ENCODE assay signal across 2 cellular contexts in the genomic region with DNA sequence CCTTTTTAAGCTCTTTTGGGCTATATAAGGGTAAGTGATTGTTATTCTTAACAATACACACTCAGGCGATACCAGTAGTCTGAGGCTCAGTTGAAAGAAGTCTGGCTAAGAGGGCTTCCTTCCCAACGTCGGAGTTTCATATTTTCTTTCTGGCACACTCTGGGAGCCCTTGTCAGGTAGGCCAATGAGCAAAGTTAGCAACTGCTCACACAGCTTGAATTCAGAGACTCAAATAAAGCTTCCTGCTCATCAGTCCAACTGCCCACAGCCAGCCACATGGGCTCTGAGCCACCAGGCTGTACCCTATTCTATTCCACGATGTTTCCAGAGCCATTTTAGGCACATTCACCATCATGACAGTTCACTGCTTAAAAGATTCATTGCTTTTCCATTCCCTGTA.
TF ChIP-seq lines count a peak whose summit lies in the region.

No MANE protein-coding gene starts in this region.

TF ChIP-seq in GM12878, 131 proteins besides CTCF, POLR2A, EP300 and RAD21 (continued from another document):
- TF ChIP-seq MYB (IDR thresholded peaks at IDR 0.05; ENCODE audit: borderline replicate concordance, low read depth, low read length) (no peak), TCF12 (IDR thresholded peaks at IDR 0.05; ENCODE audit: low read depth, low read length) (no peak), SIN3A (IDR thresholded peaks at IDR 0.05; ENCODE audit: low read depth, low read length) (no peak), EED (IDR thresholded peaks at IDR 0.05; ENCODE audit: low read depth) (no peak), SKIL (IDR thresholded peaks at IDR 0.05; ENCODE audit: low read depth, poor library complexity, severe bottlenecking) (no peak)
- TF ChIP-seq, protein P1, sequence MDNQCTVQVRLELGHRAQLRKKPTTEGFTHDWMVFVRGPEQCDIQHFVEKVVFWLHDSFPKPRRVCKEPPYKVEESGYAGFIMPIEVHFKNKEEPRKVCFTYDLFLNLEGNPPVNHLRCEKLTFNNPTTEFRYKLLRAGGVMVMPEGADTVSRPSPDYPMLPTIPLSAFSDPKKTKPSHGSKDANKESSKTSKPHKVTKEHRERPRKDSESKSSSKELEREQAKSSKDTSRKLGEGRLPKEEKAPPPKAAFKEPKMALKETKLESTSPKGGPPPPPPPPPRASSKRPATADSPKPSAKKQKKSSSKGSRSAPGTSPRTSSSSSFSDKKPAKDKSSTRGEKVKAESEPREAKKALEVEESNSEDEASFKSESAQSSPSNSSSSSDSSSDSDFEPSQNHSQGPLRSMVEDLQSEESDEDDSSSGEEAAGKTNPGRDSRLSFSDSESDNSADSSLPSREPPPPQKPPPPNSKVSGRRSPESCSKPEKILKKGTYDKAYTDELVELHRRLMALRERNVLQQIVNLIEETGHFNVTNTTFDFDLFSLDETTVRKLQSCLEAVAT (IDR thresholded peaks at IDR 0.05) = no peak

TF ChIP-seq in GM23338, 12 proteins besides CTCF, POLR2A, EP300 and RAD21 (continued from another document):
- TF ChIP-seq, protein P2, sequence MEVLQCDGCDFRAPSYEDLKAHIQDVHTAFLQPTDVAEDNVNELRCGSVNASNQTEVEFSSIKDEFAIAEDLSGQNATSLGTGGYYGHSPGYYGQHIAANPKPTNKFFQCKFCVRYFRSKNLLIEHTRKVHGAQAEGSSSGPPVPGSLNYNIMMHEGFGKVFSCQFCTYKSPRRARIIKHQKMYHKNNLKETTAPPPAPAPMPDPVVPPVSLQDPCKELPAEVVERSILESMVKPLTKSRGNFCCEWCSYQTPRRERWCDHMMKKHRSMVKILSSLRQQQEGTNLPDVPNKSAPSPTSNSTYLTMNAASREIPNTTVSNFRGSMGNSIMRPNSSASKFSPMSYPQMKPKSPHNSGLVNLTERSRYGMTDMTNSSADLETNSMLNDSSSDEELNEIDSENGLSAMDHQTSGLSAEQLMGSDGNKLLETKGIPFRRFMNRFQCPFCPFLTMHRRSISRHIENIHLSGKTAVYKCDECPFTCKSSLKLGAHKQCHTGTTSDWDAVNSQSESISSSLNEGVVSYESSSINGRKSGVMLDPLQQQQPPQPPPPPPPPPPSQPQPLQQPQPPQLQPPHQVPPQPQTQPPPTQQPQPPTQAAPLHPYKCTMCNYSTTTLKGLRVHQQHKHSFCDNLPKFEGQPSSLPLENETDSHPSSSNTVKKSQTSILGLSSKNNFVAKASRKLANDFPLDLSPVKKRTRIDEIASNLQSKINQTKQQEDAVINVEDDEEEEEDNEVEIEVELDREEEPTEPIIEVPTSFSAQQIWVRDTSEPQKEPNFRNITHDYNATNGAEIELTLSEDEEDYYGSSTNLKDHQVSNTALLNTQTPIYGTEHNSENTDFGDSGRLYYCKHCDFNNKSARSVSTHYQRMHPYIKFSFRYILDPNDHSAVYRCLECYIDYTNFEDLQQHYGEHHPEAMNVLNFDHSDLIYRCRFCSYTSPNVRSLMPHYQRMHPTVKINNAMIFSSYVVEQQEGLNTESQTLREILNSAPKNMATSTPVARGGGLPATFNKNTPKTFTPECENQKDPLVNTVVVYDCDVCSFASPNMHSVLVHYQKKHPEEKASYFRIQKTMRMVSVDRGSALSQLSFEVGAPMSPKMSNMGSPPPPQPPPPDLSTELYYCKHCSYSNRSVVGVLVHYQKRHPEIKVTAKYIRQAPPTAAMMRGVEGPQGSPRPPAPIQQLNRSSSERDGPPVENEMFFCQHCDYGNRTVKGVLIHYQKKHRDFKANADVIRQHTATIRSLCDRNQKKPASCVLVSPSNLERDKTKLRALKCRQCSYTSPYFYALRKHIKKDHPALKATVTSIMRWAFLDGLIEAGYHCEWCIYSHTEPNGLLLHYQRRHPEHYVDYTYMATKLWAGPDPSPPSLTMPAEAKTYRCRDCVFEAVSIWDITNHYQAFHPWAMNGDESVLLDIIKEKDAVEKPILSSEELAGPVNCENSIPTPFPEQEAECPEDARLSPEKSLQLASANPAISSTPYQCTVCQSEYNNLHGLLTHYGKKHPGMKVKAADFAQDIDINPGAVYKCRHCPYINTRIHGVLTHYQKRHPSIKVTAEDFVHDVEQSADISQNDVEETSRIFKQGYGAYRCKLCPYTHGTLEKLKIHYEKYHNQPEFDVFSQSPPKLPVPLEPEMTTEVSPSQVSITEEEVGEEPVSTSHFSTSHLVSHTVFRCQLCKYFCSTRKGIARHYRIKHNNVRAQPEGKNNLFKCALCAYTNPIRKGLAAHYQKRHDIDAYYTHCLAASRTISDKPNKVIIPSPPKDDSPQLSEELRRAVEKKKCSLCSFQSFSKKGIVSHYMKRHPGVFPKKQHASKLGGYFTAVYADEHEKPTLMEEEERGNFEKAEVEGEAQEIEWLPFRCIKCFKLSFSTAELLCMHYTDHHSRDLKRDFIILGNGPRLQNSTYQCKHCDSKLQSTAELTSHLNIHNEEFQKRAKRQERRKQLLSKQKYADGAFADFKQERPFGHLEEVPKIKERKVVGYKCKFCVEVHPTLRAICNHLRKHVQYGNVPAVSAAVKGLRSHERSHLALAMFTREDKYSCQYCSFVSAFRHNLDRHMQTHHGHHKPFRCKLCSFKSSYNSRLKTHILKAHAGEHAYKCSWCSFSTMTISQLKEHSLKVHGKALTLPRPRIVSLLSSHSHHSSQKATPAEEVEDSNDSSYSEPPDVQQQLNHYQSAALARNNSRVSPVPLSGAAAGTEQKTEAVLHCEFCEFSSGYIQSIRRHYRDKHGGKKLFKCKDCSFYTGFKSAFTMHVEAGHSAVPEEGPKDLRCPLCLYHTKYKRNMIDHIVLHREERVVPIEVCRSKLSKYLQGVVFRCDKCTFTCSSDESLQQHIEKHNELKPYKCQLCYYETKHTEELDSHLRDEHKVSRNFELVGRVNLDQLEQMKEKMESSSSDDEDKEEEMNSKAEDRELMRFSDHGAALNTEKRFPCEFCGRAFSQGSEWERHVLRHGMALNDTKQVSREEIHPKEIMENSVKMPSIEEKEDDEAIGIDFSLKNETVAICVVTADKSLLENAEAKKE (CRISPR knock-in tag; IDR thresholded peaks at IDR 0.05) = no peak
- TF ChIP-seq ZNF114 (CRISPR knock-in tag; IDR thresholded peaks at IDR 0.05) (no peak), ZNF331 (CRISPR knock-in tag; IDR thresholded peaks at IDR 0.05; ENCODE audit: low read depth) (no peak), EZH2phosphoT487 (IDR thresholded peaks at IDR 0.05; ENCODE audit: unreplicated experiment) (no peak), JUNB (IDR thresholded peaks at IDR 0.05; ENCODE audit: unreplicated experiment) (no peak), POLR2AphosphoS5 (IDR thresholded peaks at IDR 0.05; ENCODE audit: low read depth) (no peak)
- TF ChIP-seq, protein P3, sequence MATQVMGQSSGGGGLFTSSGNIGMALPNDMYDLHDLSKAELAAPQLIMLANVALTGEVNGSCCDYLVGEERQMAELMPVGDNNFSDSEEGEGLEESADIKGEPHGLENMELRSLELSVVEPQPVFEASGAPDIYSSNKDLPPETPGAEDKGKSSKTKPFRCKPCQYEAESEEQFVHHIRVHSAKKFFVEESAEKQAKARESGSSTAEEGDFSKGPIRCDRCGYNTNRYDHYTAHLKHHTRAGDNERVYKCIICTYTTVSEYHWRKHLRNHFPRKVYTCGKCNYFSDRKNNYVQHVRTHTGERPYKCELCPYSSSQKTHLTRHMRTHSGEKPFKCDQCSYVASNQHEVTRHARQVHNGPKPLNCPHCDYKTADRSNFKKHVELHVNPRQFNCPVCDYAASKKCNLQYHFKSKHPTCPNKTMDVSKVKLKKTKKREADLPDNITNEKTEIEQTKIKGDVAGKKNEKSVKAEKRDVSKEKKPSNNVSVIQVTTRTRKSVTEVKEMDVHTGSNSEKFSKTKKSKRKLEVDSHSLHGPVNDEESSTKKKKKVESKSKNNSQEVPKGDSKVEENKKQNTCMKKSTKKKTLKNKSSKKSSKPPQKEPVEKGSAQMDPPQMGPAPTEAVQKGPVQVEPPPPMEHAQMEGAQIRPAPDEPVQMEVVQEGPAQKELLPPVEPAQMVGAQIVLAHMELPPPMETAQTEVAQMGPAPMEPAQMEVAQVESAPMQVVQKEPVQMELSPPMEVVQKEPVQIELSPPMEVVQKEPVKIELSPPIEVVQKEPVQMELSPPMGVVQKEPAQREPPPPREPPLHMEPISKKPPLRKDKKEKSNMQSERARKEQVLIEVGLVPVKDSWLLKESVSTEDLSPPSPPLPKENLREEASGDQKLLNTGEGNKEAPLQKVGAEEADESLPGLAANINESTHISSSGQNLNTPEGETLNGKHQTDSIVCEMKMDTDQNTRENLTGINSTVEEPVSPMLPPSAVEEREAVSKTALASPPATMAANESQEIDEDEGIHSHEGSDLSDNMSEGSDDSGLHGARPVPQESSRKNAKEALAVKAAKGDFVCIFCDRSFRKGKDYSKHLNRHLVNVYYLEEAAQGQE (IDR thresholded peaks at IDR 0.05; ENCODE audit: unreplicated experiment) = no peak
